18 cellular contexts compared by ENCODE assay signal in genomic region chr21:16580661-16581060, GRCh38.
A peak's percentile ranks its signal among the peaks of the same experiment; 100 is the strongest.
DNase-seq lines count a peak whose midpoint lies in the region; ATAC-seq and TF ChIP-seq lines count a peak whose summit lies in the region.
"Had no signal": no experiment of that assay in that cellular context is flagged by ENCODE, and none has a peak within 500 bp of the region (broad histone marks: within the 10 kb centered on the region; RNA-seq: fewer than 3 reads in every experiment).

No MANE protein-coding gene starts in this region.

- H2AFZ ChIP-seq in MM.1S (ENCODE audit: low read length) (no peak overlapping the region), mesenchymal stem cell (ENCODE audit: low read depth, low read length) (no peak overlapping the region)

- no peak overlapping the region for H2BK15ac ChIP-seq in mesenchymal stem cell (ENCODE audit: low read depth, poor library complexity, severe bottlenecking)

- peaks cover 19% of the 10 kb centered on the region for H3F3A ChIP-seq in MM.1S (ENCODE audit: insufficient read depth, low read length)

- H3K9ac ChIP-seq in MM.1S (ENCODE audit: low read length): no peak overlapping the region
- peak overlapping the region; percentile 72 for H3K9ac ChIP-seq in mesenchymal stem cell (ENCODE audit: low read length)

- H2BK120ac ChIP-seq in mesenchymal stem cell (ENCODE audit: low read depth, low read length): no peak overlapping the region

- H3K4me2 ChIP-seq in MM.1S (ENCODE audit: low read depth, low read length) (peak overlapping the region; percentile 28; the same call in 1 of the 2 replicates), mesenchymal stem cell (ENCODE audit: low read length, poor library complexity, severe bottlenecking) (no peak overlapping the region)

- H3K4me3 Mint-ChIP-seq in natural killer cell: no peak overlapping the region
- H3K4me3 Mint-ChIP-seq in activated T-cell treated with anti-CD3 and anti-CD28 coated beads, Interleukin-2, amount 50 U/mL, for 72 hours: no peak overlapping the region

- H4K91ac ChIP-seq in mesenchymal stem cell (ENCODE audit: low read length): no peak overlapping the region

- H3K27ac ChIP-seq in MM.1S (ENCODE audit: low read length): peak overlapping the region; percentile 62; the same call in 1 of the 2 replicates
- H3K27ac ChIP-seq in caudate nucleus (ENCODE audit: low read depth, low read length): peak overlapping the region; percentile 60
- no peak overlapping the region for H3K27ac ChIP-seq in mesenchymal stem cell (ENCODE audit: low read length, poor library complexity, severe bottlenecking)
- H3K27ac ChIP-seq: RWPE1 had no signal

- no peak overlapping the region for H3K18ac ChIP-seq in mesenchymal stem cell (ENCODE audit: low read depth in 1 of 2, low read length in 2 of 2)

- no peak overlapping the region for H3K27ac Mint-ChIP-seq in natural killer cell
- H3K27ac Mint-ChIP-seq in activated T-cell treated with anti-CD3 and anti-CD28 coated beads, Interleukin-2, amount 50 U/mL, for 72 hours: no peak overlapping the region

- H3K4me1 ChIP-seq in MM.1S (ENCODE audit: low read length) (peaks cover 17% of the 10 kb centered on the region), mesenchymal stem cell (ENCODE audit: control insufficient read depth, insufficient read depth, low read depth, low read length) (peaks cover 2% of the 10 kb centered on the region)

- no peaks in the 10 kb centered on the region for H3K79me2 ChIP-seq in MM.1S (ENCODE audit: low read length)

- peaks cover 2% of the 10 kb centered on the region for H3K79me1 ChIP-seq in mesenchymal stem cell (replicated peaks; ENCODE audit: low read length, poor library complexity, severe bottlenecking)

- H3K36me3 ChIP-seq in MM.1S (replicated peaks; ENCODE audit: insufficient read depth, low read length) (no peaks in the 10 kb centered on the region), mesenchymal stem cell (ENCODE audit: control insufficient read depth in 1 of 2, insufficient read depth in 2 of 2, low read depth in 1 of 2, low read length in 2 of 2) (no peaks in the 10 kb centered on the region)
- H3K36me3 ChIP-seq: HAP-1 had no signal

- H3K4ac ChIP-seq in mesenchymal stem cell (ENCODE audit: low read depth in 1 of 2, low read length in 2 of 2): no peak overlapping the region

- no peaks in the 10 kb centered on the region for H3K27me3 Mint-ChIP-seq in natural killer cell (ENCODE audit: low read depth in 2 of 2)
- H3K27me3 Mint-ChIP-seq in activated T-cell treated with anti-CD3 and anti-CD28 coated beads, Interleukin-2, amount 50 U/mL, for 72 hours (ENCODE audit: low read depth): no peaks in the 10 kb centered on the region

- H3K23ac ChIP-seq in mesenchymal stem cell (ENCODE audit: low read length in 2 of 2): no peak overlapping the region

- ATAC-seq in natural killer cell: no peak
- ATAC-seq in HG02970 (IDR thresholded peaks at IDR 0.05; ENCODE audit: low FRiP score, unreplicated experiment): no peak
- ATAC-seq in activated T-cell treated with anti-CD3 and anti-CD28 coated beads, Interleukin-2, amount 50 U/mL, for 72 hours (replicated peaks in 1 of 2): no peak
- ATAC-seq: GM12878, PC-3 had no signal

- no peak for TF ChIP-seq CTCF in MM.1S (IDR thresholded peaks at IDR 0.05; ENCODE audit: low read length)
- TF ChIP-seq CTCF in natural killer cell (IDR thresholded peaks at IDR 0.05): no peak

- WGBS in mesenchymal stem cell: no CpG with 5 or more reads among the region's 2 CpGs

- H3K4me3 ChIP-seq in MM.1S (ENCODE audit: low read length): no peak overlapping the region
- H3K4me3 ChIP-seq in mesenchymal stem cell (ENCODE audit: insufficient read depth in 1 of 2, low read depth in 1 of 2, low read length in 2 of 2): no peak overlapping the region
- H3K4me3 ChIP-seq: GM12878, HAP-1 had no signal

- H3K36me3 Mint-ChIP-seq in natural killer cell: no peaks in the 10 kb centered on the region
- no peaks in the 10 kb centered on the region for H3K36me3 Mint-ChIP-seq in activated T-cell treated with anti-CD3 and anti-CD28 coated beads, Interleukin-2, amount 50 U/mL, for 72 hours (ENCODE audit: insufficient read depth in 2 of 2)

- no peak overlapping the region for H2BK12ac ChIP-seq in mesenchymal stem cell (ENCODE audit: low read length in 2 of 2)

- no peaks in the 10 kb centered on the region for H3K9me2 ChIP-seq in MM.1S (replicated peaks; ENCODE audit: insufficient read depth, low read length)

- H4K20me1 ChIP-seq in MM.1S (ENCODE audit: insufficient read depth, low read length): no peaks in the 10 kb centered on the region

- DNase-seq in MM.1S (no peak), caudate nucleus (lab: John Stamatoyannopoulos, UW) (no peak), mesenchymal stem cell (no peak), superior temporal gyrus (ENCODE audit: extremely low spot score) (peak; percentile 54), natural killer cell (no peak), 8988T (no peak)
- no peak for DNase-seq in activated T-cell treated with anti-CD3 and anti-CD28 coated beads, Interleukin-2, amount 50 U/mL, for 72 hours
- DNase-seq: C1 segment of cervical spinal cord, GDM1, NCI-H1436, NCI-H2029, NCI-H2171, NCI-H446, PC-3 had no signal

- no peak overlapping the region for H2BK5ac ChIP-seq in mesenchymal stem cell (ENCODE audit: low read depth, low read length, poor library complexity, severe bottlenecking)

- H3K27me3 ChIP-seq in MM.1S (replicated peaks; ENCODE audit: insufficient read depth, low read length): no peaks in the 10 kb centered on the region
- H3K27me3 ChIP-seq in mesenchymal stem cell (ENCODE audit: control insufficient read depth in 1 of 2, insufficient read depth in 1 of 2, low read length in 2 of 2): no peaks in the 10 kb centered on the region

- no peak overlapping the region for H3K14ac ChIP-seq in mesenchymal stem cell (ENCODE audit: low read length in 2 of 2)

- intact Hi-C loops in natural killer cell (cut with micrococcal nuclease): no loop called here

- no peak overlapping the region for H4K8ac ChIP-seq in mesenchymal stem cell (ENCODE audit: low read length)

- H2AK5ac ChIP-seq in mesenchymal stem cell (ENCODE audit: low read length, severe bottlenecking): no peak overlapping the region

- no peaks in the 10 kb centered on the region for H3K4me1 Mint-ChIP-seq in natural killer cell
- no peaks in the 10 kb centered on the region for H3K4me1 Mint-ChIP-seq in activated T-cell treated with anti-CD3 and anti-CD28 coated beads, Interleukin-2, amount 50 U/mL, for 72 hours (ENCODE audit: low read depth)

- H3K9me3 Mint-ChIP-seq in natural killer cell: peaks cover 3 to 8% of the 10 kb centered on the region in 2 donors
- peaks cover 0 to 2% of the 10 kb centered on the region in 2 donors for H3K9me3 Mint-ChIP-seq in activated T-cell treated with anti-CD3 and anti-CD28 coated beads, Interleukin-2, amount 50 U/mL, for 72 hours

- H3K9me3 ChIP-seq in MM.1S (replicated peaks; ENCODE audit: insufficient read depth, low read length) (no peaks in the 10 kb centered on the region), mesenchymal stem cell (ENCODE audit: control insufficient read depth, low read length) (no peaks in the 10 kb centered on the region)
- H3K9me3 ChIP-seq: HAP-1 had no signal
